ENCODE assay signal across 1 cellular context in the genomic region with DNA sequence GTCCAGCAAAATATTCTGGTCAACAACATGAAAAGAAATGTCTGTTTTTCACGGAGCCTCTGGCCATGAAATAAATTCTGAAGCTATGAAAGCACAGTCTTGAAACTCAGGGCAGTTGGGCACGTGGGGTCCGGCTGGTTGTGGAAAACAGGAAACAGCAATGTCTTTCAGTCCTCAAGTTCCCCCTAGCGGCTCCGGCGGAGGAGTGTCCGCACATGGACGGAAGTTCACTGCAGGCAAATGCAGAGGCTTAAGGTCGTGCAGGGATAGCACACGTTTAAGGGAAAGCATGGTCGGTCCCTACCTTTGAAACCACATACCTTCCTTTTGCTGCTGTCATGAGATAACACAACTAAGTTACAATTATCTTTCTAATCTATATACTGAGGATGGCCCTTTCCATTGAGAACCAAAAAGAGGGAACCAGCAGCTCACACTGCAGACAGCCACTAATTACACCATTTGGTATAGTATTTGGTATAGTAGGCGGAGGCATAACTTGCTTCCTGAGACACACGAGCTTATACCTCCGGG.
TF ChIP-seq lines count a peak whose summit lies in the region.

No MANE protein-coding gene starts in this region.

TF ChIP-seq in HepG2, 621 proteins besides CTCF, POLR2A, EP300 and RAD21 (continued from another document and continues in another):
- TF ChIP-seq, protein P1, sequence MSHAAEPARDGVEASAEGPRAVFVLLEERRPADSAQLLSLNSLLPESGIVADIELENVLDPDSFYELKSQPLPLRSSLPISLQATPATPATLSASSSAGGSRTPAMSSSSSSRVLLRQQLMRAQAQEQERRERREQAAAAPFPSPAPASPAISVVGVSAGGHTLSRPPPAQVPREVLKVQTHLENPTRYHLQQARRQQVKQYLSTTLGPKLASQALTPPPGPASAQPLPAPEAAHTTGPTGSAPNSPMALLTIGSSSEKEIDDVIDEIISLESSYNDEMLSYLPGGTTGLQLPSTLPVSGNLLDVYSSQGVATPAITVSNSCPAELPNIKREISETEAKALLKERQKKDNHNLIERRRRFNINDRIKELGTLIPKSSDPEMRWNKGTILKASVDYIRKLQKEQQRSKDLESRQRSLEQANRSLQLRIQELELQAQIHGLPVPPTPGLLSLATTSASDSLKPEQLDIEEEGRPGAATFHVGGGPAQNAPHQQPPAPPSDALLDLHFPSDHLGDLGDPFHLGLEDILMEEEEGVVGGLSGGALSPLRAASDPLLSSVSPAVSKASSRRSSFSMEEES (CRISPR knock-in tag; IDR thresholded peaks at IDR 0.05): peak; percentile 84
- TF ChIP-seq MYNN (CRISPR knock-in tag; IDR thresholded peaks at IDR 0.05; ENCODE audit: low read depth) (peak; percentile 71; the same call in 1 of the 2 replicates), FOXA1 (IDR thresholded peaks at IDR 0.05) (no peak), FOXA1 (CRISPR knock-in tag; IDR thresholded peaks at IDR 0.05) (peak; percentile 42; the same call in 1 of the 2 replicates), FOXO1 (CRISPR knock-in tag; IDR thresholded peaks at IDR 0.05) (peak; percentile 94), ZNF138 (CRISPR knock-in tag; IDR thresholded peaks at IDR 0.05; ENCODE audit: low read depth) (0 out of 2 replicates have a peak, but pooled peaks have one; percentile 72), YEATS2 (CRISPR knock-in tag; IDR thresholded peaks at IDR 0.05; ENCODE audit: borderline replicate concordance) (peak; percentile 79; the same call in 1 of the 2 replicates), ZC3H13 (CRISPR knock-in tag; IDR thresholded peaks at IDR 0.05) (no peak), SPEN (CRISPR knock-in tag; IDR thresholded peaks at IDR 0.05; ENCODE audit: low read depth) (peak; percentile 62; the same call in 1 of the 2 replicates), MYC (CRISPR knock-in tag; IDR thresholded peaks at IDR 0.05; ENCODE audit: borderline replicate concordance) (peak; percentile 97), THAP11 (CRISPR knock-in tag; IDR thresholded peaks at IDR 0.05) (peak; percentile 47; the same call in 1 of the 2 replicates), CBX5 (CRISPR knock-in tag; IDR thresholded peaks at IDR 0.05; ENCODE audit: borderline replicate concordance) (peak; percentile 82; the same call in 1 of the 2 replicates), PRMT3 (CRISPR knock-in tag; IDR thresholded peaks at IDR 0.05; ENCODE audit: borderline replicate concordance, low read depth) (no peak), DMAP1 (CRISPR knock-in tag; IDR thresholded peaks at IDR 0.05) (peak; percentile 82), MED1 (CRISPR knock-in tag; IDR thresholded peaks at IDR 0.05) (peak; percentile 66), RXRB (CRISPR knock-in tag; IDR thresholded peaks at IDR 0.05; ENCODE audit: borderline replicate concordance) (peak; percentile 93), ZNF747 (CRISPR knock-in tag; IDR thresholded peaks at IDR 0.05; ENCODE audit: borderline replicate concordance) (peak; percentile 62; the same call in 1 of the 2 replicates), ZBTB7B (CRISPR knock-in tag; IDR thresholded peaks at IDR 0.05) (peak; percentile 44; the same call in 1 of the 2 replicates), KLF16 (CRISPR knock-in tag; IDR thresholded peaks at IDR 0.05) (peak in 1 of 2 experiments; percentile 72; a peak in 1 of 4 replicates), ZFX (CRISPR knock-in tag; IDR thresholded peaks at IDR 0.05; ENCODE audit: low read depth) (peak; percentile 28; the same call in 1 of the 2 replicates), GATAD2A (CRISPR knock-in tag; IDR thresholded peaks at IDR 0.05) (peak; percentile 69), ZNF121 (CRISPR knock-in tag; IDR thresholded peaks at IDR 0.05) (0 out of 2 replicates have a peak, but pooled peaks have one; percentile 55), REPIN1 (CRISPR knock-in tag; IDR thresholded peaks at IDR 0.05; ENCODE audit: borderline replicate concordance, low read depth) (peak; percentile 69; the same call in 1 of the 2 replicates), NFKBIZ (CRISPR knock-in tag; IDR thresholded peaks at IDR 0.05) (peak; percentile 72; the same call in 1 of the 2 replicates), ZNF12 (CRISPR knock-in tag; IDR thresholded peaks at IDR 0.05) (no peak), KDM3A (CRISPR knock-in tag; IDR thresholded peaks at IDR 0.05; ENCODE audit: low read depth) (peak; percentile 85), KDM4B (CRISPR knock-in tag; IDR thresholded peaks at IDR 0.05) (peak; percentile 85; the same call in 1 of the 2 replicates), HMG20A (CRISPR knock-in tag; IDR thresholded peaks at IDR 0.05; ENCODE audit: borderline replicate concordance) (no peak), TSC22D2 (CRISPR knock-in tag; IDR thresholded peaks at IDR 0.05; ENCODE audit: borderline replicate concordance) (peak; percentile 66; the same call in 1 of the 2 replicates), ZNF772 (CRISPR knock-in tag; IDR thresholded peaks at IDR 0.05) (peak; percentile 79), BRCA1 (CRISPR knock-in tag; IDR thresholded peaks at IDR 0.05) (peak; percentile 86; the same call in 1 of the 2 replicates), MIXL1 (CRISPR knock-in tag; IDR thresholded peaks at IDR 0.05) (0 out of 2 replicates have a peak, but pooled peaks have one; percentile 62), ZNF549 (CRISPR knock-in tag; IDR thresholded peaks at IDR 0.05) (no peak), FOXJ3 (CRISPR knock-in tag; IDR thresholded peaks at IDR 0.05; ENCODE audit: borderline replicate concordance) (no peak), TRIM24 (CRISPR knock-in tag; IDR thresholded peaks at IDR 0.05) (peak; percentile 54; the same call in 1 of the 2 replicates), FOXK1 (CRISPR knock-in tag; IDR thresholded peaks at IDR 0.05; ENCODE audit: borderline replicate concordance, low read depth) (peak; percentile 89; the same call in 1 of the 2 replicates), U2AF2 (IDR thresholded peaks at IDR 0.05; ENCODE audit: low read depth, low read length) (0 out of 2 replicates have a peak, but pooled peaks have one; percentile 58), GABPA (IDR thresholded peaks at IDR 0.05; ENCODE audit: low read depth, low read length) (no peak; the same call in 1 of the 2 replicates), GABPA (CRISPR knock-in tag; IDR thresholded peaks at IDR 0.05; ENCODE audit: low read depth) (peak; percentile 78)
- TF ChIP-seq, protein P2, sequence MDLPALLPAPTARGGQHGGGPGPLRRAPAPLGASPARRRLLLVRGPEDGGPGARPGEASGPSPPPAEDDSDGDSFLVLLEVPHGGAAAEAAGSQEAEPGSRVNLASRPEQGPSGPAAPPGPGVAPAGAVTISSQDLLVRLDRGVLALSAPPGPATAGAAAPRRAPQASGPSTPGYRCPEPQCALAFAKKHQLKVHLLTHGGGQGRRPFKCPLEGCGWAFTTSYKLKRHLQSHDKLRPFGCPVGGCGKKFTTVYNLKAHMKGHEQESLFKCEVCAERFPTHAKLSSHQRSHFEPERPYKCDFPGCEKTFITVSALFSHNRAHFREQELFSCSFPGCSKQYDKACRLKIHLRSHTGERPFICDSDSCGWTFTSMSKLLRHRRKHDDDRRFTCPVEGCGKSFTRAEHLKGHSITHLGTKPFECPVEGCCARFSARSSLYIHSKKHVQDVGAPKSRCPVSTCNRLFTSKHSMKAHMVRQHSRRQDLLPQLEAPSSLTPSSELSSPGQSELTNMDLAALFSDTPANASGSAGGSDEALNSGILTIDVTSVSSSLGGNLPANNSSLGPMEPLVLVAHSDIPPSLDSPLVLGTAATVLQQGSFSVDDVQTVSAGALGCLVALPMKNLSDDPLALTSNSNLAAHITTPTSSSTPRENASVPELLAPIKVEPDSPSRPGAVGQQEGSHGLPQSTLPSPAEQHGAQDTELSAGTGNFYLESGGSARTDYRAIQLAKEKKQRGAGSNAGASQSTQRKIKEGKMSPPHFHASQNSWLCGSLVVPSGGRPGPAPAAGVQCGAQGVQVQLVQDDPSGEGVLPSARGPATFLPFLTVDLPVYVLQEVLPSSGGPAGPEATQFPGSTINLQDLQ (CRISPR knock-in tag; IDR thresholded peaks at IDR 0.05): 0 out of 2 replicates have a peak, but pooled peaks have one; percentile 46
- TF ChIP-seq, protein P3, sequence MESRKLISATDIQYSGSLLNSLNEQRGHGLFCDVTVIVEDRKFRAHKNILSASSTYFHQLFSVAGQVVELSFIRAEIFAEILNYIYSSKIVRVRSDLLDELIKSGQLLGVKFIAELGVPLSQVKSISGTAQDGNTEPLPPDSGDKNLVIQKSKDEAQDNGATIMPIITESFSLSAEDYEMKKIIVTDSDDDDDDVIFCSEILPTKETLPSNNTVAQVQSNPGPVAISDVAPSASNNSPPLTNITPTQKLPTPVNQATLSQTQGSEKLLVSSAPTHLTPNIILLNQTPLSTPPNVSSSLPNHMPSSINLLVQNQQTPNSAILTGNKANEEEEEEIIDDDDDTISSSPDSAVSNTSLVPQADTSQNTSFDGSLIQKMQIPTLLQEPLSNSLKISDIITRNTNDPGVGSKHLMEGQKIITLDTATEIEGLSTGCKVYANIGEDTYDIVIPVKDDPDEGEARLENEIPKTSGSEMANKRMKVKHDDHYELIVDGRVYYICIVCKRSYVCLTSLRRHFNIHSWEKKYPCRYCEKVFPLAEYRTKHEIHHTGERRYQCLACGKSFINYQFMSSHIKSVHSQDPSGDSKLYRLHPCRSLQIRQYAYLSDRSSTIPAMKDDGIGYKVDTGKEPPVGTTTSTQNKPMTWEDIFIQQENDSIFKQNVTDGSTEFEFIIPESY (CRISPR knock-in tag; IDR thresholded peaks at IDR 0.05): peak; percentile 57; the same call in 1 of the 2 replicates
- TF ChIP-seq, protein P4, sequence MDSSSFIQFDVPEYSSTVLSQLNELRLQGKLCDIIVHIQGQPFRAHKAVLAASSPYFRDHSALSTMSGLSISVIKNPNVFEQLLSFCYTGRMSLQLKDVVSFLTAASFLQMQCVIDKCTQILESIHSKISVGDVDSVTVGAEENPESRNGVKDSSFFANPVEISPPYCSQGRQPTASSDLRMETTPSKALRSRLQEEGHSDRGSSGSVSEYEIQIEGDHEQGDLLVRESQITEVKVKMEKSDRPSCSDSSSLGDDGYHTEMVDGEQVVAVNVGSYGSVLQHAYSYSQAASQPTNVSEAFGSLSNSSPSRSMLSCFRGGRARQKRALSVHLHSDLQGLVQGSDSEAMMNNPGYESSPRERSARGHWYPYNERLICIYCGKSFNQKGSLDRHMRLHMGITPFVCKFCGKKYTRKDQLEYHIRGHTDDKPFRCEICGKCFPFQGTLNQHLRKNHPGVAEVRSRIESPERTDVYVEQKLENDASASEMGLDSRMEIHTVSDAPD (CRISPR knock-in tag; IDR thresholded peaks at IDR 0.05): no peak
- TF ChIP-seq, protein P5, sequence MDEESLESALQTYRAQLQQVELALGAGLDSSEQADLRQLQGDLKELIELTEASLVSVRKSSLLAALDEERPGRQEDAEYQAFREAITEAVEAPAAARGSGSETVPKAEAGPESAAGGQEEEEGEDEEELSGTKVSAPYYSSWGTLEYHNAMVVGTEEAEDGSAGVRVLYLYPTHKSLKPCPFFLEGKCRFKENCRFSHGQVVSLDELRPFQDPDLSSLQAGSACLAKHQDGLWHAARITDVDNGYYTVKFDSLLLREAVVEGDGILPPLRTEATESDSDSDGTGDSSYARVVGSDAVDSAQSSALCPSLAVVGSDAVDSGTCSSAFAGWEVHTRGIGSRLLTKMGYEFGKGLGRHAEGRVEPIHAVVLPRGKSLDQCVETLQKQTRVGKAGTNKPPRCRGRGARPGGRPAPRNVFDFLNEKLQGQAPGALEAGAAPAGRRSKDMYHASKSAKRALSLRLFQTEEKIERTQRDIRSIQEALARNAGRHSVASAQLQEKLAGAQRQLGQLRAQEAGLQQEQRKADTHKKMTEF (CRISPR knock-in tag; IDR thresholded peaks at IDR 0.05): peak; percentile 56; the same call in 1 of the 2 replicates
- TF ChIP-seq, protein P6, sequence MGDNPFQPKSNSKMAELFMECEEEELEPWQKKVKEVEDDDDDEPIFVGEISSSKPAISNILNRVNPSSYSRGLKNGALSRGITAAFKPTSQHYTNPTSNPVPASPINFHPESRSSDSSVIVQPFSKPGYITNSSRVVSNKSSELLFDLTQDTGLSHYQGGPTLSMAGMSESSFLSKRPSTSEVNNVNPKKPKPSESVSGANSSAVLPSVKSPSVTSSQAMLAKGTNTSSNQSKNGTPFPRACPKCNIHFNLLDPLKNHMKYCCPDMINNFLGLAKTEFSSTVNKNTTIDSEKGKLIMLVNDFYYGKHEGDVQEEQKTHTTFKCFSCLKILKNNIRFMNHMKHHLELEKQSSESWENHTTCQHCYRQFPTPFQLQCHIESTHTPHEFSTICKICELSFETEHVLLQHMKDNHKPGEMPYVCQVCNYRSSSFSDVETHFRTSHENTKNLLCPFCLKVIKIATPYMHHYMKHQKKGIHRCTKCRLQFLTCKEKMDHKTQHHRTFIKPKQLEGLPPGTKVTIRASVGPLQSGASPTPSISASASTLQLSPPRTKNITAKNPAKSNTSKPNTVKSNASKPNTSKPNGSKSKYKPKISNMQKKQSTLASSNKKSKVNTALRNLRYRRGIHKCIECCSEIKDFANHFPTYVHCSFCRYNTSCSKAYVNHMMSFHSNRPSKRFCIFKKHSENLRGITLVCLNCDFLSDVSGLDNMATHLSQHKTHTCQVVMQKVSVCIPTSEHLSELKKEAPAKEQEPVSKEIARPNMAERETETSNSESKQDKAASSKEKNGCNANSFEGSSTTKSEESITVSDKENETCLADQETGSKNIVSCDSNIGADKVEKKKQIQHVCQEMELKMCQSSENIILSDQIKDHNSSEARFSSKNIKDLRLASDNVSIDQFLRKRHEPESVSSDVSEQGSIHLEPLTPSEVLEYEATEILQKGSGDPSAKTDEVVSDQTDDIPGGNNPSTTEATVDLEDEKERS (CRISPR knock-in tag; IDR thresholded peaks at IDR 0.05): no peak
- TF ChIP-seq, protein P7, sequence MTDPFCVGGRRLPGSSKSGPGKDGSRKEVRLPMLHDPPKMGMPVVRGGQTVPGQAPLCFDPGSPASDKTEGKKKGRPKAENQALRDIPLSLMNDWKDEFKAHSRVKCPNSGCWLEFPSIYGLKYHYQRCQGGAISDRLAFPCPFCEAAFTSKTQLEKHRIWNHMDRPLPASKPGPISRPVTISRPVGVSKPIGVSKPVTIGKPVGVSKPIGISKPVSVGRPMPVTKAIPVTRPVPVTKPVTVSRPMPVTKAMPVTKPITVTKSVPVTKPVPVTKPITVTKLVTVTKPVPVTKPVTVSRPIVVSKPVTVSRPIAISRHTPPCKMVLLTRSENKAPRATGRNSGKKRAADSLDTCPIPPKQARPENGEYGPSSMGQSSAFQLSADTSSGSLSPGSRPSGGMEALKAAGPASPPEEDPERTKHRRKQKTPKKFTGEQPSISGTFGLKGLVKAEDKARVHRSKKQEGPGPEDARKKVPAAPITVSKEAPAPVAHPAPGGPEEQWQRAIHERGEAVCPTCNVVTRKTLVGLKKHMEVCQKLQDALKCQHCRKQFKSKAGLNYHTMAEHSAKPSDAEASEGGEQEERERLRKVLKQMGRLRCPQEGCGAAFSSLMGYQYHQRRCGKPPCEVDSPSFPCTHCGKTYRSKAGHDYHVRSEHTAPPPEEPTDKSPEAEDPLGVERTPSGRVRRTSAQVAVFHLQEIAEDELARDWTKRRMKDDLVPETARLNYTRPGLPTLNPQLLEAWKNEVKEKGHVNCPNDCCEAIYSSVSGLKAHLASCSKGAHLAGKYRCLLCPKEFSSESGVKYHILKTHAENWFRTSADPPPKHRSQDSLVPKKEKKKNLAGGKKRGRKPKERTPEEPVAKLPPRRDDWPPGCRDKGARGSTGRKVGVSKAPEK (CRISPR knock-in tag; IDR thresholded peaks at IDR 0.05; ENCODE audit: borderline replicate concordance): peak; percentile 65; the same call in 1 of the 2 replicates
- TF ChIP-seq, protein P8, sequence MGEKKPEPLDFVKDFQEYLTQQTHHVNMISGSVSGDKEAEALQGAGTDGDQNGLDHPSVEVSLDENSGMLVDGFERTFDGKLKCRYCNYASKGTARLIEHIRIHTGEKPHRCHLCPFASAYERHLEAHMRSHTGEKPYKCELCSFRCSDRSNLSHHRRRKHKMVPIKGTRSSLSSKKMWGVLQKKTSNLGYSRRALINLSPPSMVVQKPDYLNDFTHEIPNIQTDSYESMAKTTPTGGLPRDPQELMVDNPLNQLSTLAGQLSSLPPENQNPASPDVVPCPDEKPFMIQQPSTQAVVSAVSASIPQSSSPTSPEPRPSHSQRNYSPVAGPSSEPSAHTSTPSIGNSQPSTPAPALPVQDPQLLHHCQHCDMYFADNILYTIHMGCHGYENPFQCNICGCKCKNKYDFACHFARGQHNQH (CRISPR knock-in tag; IDR thresholded peaks at IDR 0.05): peak; percentile 89
